ENCODE assay signal across 13 cellular contexts in genomic region chr1:184405094-184405493, GRCh38. TPM values are rescaled to one million over a fixed set of nuclear protein-coding genes. Genes with fewer than 3 reads are reported as not detected.
DNase-seq lines count a peak whose midpoint lies in the region; ATAC-seq and TF ChIP-seq lines count a peak whose summit lies in the region.
"Had no signal": no experiment of that assay in that cellular context is flagged by ENCODE, and none has a peak within 500 bp of the region (broad histone marks: within the 10 kb centered on the region; RNA-seq: fewer than 3 reads in every experiment).

No MANE protein-coding gene starts in this region.

- no peak for DNase-seq in WTC11 (ENCODE audit: low spot score)
- DNase-seq in left lung: no peak
- DNase-seq in psoas muscle: no peak
- DNase-seq in BE2C: no peak
- no peak for DNase-seq in NOMO-1 treated with DMSO at 0.1 percent for 48 hours (lab: John Stamatoyannopoulos, UW; ENCODE audit: unreplicated experiment)
- DNase-seq in SW480 (ENCODE audit: low spot score): no peak
- DNase-seq: C1 segment of cervical spinal cord; CD4-positive, alpha-beta memory T cell; DMS79; GOT3; H9 had no signal

- peaks cover 4 to 8% of the 10 kb centered on the region in 2 donors for H3K4me1 ChIP-seq in left lung
- peaks cover 90% of the 10 kb centered on the region for H3K4me1 ChIP-seq in psoas muscle
- peaks cover 14% of the 10 kb centered on the region for H3K4me1 ChIP-seq in BE2C

- H3K27me3 Mint-ChIP-seq in WTC11 (ENCODE audit: low read depth): no peaks in the 10 kb centered on the region

- POLR2A ChIA-PET in WTC11 (lab: Charles Lee): no interaction called here

- H3K4me3 ChIP-seq in left lung (no peak overlapping the region), psoas muscle (no peak overlapping the region), BE2C (ENCODE audit: low read depth, low read length) (no peak overlapping the region)

- CTCF ChIA-PET in WTC11 (lab: Charles Lee): interaction anchor here (1.6 kb wide), 1 partner anchor 259 kb away, joined by 4 read pairs; no protein-coding TSS in a partner anchor

- no peak overlapping the region for H3K4me3 Mint-ChIP-seq in WTC11
- H3K4me3 Mint-ChIP-seq: CD4-positive, alpha-beta memory T cell; H9; IgD-negative memory B cell had no signal

- ATAC-seq in WTC11 (no peak), left lung (no peak), psoas muscle (no peak)

- H3K9me3 ChIP-seq in left lung (no peaks in the 10 kb centered on the region), psoas muscle (no peaks in the 10 kb centered on the region), BE2C (no peaks in the 10 kb centered on the region)

- 59 to 86% (median 73%) methylated on average over 3 of the region's 3 CpGs for WGBS in psoas muscle, 3 donors

- H3K27ac ChIP-seq in C4-2B: peak overlapping the region; percentile 72
- H3K27ac ChIP-seq in left lung: peak overlapping the region; percentile 29 to 51
- H3K27ac ChIP-seq in psoas muscle: peak overlapping the region; percentile 25

- H3K4me1 Mint-ChIP-seq in WTC11: peaks cover 54% of the 10 kb centered on the region
- H3K4me1 Mint-ChIP-seq: CD4-positive, alpha-beta memory T cell had no signal

- intact Hi-C loops in left lung (cut with DNase I) (no loop called here), psoas muscle (cut with DNase I) (no loop called here)

- H3K27ac Mint-ChIP-seq in WTC11: no peak overlapping the region
- H3K27ac Mint-ChIP-seq: CD4-positive, alpha-beta memory T cell; IgD-negative memory B cell had no signal

- no peaks in the 10 kb centered on the region for H3K36me3 ChIP-seq in left lung
- no peaks in the 10 kb centered on the region for H3K36me3 ChIP-seq in psoas muscle (ENCODE audit: insufficient read depth in 1 of 2, low read depth in 1 of 2)
- H3K36me3 ChIP-seq in BE2C: no peaks in the 10 kb centered on the region

- H3K27me3 ChIP-seq in left lung: no peaks in the 10 kb centered on the region
- H3K27me3 ChIP-seq in psoas muscle (ENCODE audit: insufficient read depth in 3 of 3, low read length in 2 of 3): no peaks in the 10 kb centered on the region
- H3K27me3 ChIP-seq in BE2C: no peaks in the 10 kb centered on the region

- no peaks in the 10 kb centered on the region for H3K9me3 Mint-ChIP-seq in WTC11
- H3K9me3 Mint-ChIP-seq: H9, IgD-negative memory B cell had no signal

- H3K36me3 Mint-ChIP-seq in WTC11: no peaks in the 10 kb centered on the region
- H3K36me3 Mint-ChIP-seq: CD4-positive, alpha-beta memory T cell; IgD-negative memory B cell had no signal

- TF ChIP-seq CTCF in C4-2B (conservative IDR thresholded peaks at IDR 0.05) (no peak), WTC11 (IDR thresholded peaks at IDR 0.05) (no peak), left lung (IDR thresholded peaks at IDR 0.05) (no peak), psoas muscle (IDR thresholded peaks at IDR 0.05) (no peak), BE2C (IDR thresholded peaks at IDR 0.05; ENCODE audit: low read depth, low read length) (no peak)

TF ChIP-seq in WTC11, 78 proteins besides CTCF, POLR2A, EP300 and RAD21:
- TF ChIP-seq GABPB1 (CRISPR knock-in tag; IDR thresholded peaks at IDR 0.05) (no peak), ZNF121 (CRISPR knock-in tag; IDR thresholded peaks at IDR 0.05) (peak; percentile 79; the same call in 1 of the 2 replicates)
- TF ChIP-seq, protein P1, sequence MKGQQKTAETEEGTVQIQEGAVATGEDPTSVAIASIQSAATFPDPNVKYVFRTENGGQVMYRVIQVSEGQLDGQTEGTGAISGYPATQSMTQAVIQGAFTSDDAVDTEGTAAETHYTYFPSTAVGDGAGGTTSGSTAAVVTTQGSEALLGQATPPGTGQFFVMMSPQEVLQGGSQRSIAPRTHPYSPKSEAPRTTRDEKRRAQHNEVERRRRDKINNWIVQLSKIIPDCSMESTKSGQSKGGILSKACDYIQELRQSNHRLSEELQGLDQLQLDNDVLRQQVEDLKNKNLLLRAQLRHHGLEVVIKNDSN (CRISPR knock-in tag; IDR thresholded peaks at IDR 0.05): no peak

RNA-seq across cellular contexts. Expression of gene C1orf21, which starts 18.3 kb away (rescaled TPM):
- 20.1 to 28.5 TPM (median 22.9 TPM) in 3 replicates for total RNA-seq in WTC11 (2021)
- total RNA-seq in left lung: 10 to 100 TPM; 52.5 to 75.3 TPM
- 100 to 1,000 TPM; 103 to 184 (median 149) TPM for total RNA-seq in psoas muscle
- polyA plus RNA-seq in psoas muscle: 100 to 1,000 TPM in 2 of 3 donors, 10 to 100 TPM in 1; 55.5 to 216 (median 185) TPM
- polyA plus RNA-seq in BE2C (2012; ENCODE audit: insufficient read depth, insufficient read length, low read depth): 58.9 TPM
